ENCODE assay signal across 28 cellular contexts in the genomic region with DNA sequence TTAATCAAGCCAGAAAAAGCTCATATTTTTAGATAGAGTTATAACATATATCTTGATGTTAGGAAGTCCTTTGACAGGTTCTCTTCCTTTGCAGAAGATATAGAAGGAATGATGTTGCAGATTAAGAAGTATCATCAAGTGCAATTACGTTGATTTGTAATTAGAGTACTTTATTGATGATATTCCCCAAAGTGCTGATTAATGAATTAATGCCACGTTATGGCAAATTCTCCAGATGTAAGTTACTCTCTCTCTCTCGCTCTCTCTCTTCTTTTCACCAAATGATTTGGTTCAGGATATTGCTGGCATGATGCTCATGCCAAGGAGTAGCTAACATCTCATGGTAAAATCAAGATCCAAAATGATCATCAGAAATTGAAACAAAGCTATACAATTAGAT.
"Had no signal": no experiment of that assay in that cellular context is flagged by ENCODE, and none has a peak within 500 bp of the region (broad histone marks: within the 10 kb centered on the region; RNA-seq: fewer than 3 reads in every experiment).

No MANE protein-coding gene starts in this region.

- H3K27me3 ChIP-seq: stomach, suprapubic skin, testis, thyroid gland, tibial artery, tibial nerve, transverse colon, upper lobe of left lung, upper lobe of right lung, uterus, vagina had no signal

- ATAC-seq: stimulated activated effector memory CD8-positive, alpha-beta T cell treated with anti-CD3 and anti-CD28 coated beads, Interleukin-12 subunit alpha, Interleukin-12 subunit beta, amount 100 ng/mL, for 72 hours; stimulated activated memory B cell treated with anti-CD40 and anti-IgM and Interleukin-4, amounts not matched to agents 10 μg/mL and 1 μg/mL and 100 μg/mL, for 72 hours; stimulated activated naive B cell treated with anti-CD40 and anti-IgM and Interleukin-4, amounts not matched to agents 10 μg/mL and 1 μg/mL and 100 μg/mL, for 72 hours; stimulated activated naive CD8-positive, alpha-beta T cell treated with anti-CD3 and anti-CD28 coated beads, Interleukin-15, amount 100 ng/mL, for 72 hours; stimulated activated naive CD8-positive, alpha-beta T cell treated with anti-CD3 and anti-CD28 coated beads, Interleukin-15, Interleukin-2, amounts not matched to agents 100 U/mL and 50 U/mL, for 24 hours; upper lobe of right lung had no signal

- H3K27ac ChIP-seq: stomach, suprapubic skin, testis, thoracic aorta, thyroid gland, tibial artery, tibial nerve, transverse colon, upper lobe of left lung, upper lobe of right lung, uterus, vagina had no signal

- H3K9me3 ChIP-seq: stomach, suprapubic skin, testis, thoracic aorta, thyroid gland, tibial artery, tibial nerve, transverse colon, upper lobe of left lung, upper lobe of right lung, uterus, vagina had no signal

- H3K36me3 Mint-ChIP-seq: stimulated activated effector memory CD8-positive, alpha-beta T cell treated with anti-CD3 and anti-CD28 coated beads, Interleukin-12 subunit alpha, Interleukin-12 subunit beta, amount 100 ng/mL, for 72 hours; stimulated activated memory B cell treated with anti-CD40 and anti-IgM and Interleukin-4, amounts not matched to agents 10 μg/mL and 1 μg/mL and 100 μg/mL, for 72 hours; stimulated activated naive B cell treated with anti-CD40 and anti-IgM and Interleukin-4, amounts not matched to agents 10 μg/mL and 1 μg/mL and 100 μg/mL, for 72 hours; type B pancreatic cell had no signal

- H3K4me3 Mint-ChIP-seq: stimulated activated effector memory CD8-positive, alpha-beta T cell treated with anti-CD3 and anti-CD28 coated beads, Interleukin-12 subunit alpha, Interleukin-12 subunit beta, amount 100 ng/mL, for 72 hours; stimulated activated memory B cell treated with anti-CD40 and anti-IgM and Interleukin-4, amounts not matched to agents 10 μg/mL and 1 μg/mL and 100 μg/mL, for 72 hours; stimulated activated naive B cell treated with anti-CD40 and anti-IgM and Interleukin-4, amounts not matched to agents 10 μg/mL and 1 μg/mL and 100 μg/mL, for 72 hours; stimulated activated naive CD8-positive, alpha-beta T cell treated with anti-CD3 and anti-CD28 coated beads, Interleukin-15, amount 100 ng/mL, for 72 hours; stimulated activated naive CD8-positive, alpha-beta T cell treated with anti-CD3 and anti-CD28 coated beads, Interleukin-15, Interleukin-2, amounts not matched to agents 100 ng/mL and 50 ng/mL, for 24 hours; type B pancreatic cell had no signal

- H3K4me3 ChIP-seq: stomach, suprapubic skin, testis, thoracic aorta, thyroid gland, tibial artery, tibial nerve, transverse colon, upper lobe of left lung, upper lobe of right lung, uterus, vagina had no signal

- H3K27me3 Mint-ChIP-seq: stimulated activated naive CD8-positive, alpha-beta T cell treated with anti-CD3 and anti-CD28 coated beads, Interleukin-15, Interleukin-2, amounts not matched to agents 100 ng/mL and 50 ng/mL, for 24 hours; type B pancreatic cell had no signal

- H3K9me3 Mint-ChIP-seq: stimulated activated effector memory CD8-positive, alpha-beta T cell treated with anti-CD3 and anti-CD28 coated beads, Interleukin-12 subunit alpha, Interleukin-12 subunit beta, amount 100 ng/mL, for 72 hours; stimulated activated memory B cell treated with anti-CD40 and anti-IgM and Interleukin-4, amounts not matched to agents 10 μg/mL and 1 μg/mL and 100 μg/mL, for 72 hours; stimulated activated naive B cell treated with anti-CD40 and anti-IgM and Interleukin-4, amounts not matched to agents 10 μg/mL and 1 μg/mL and 100 μg/mL, for 72 hours; stimulated activated naive CD8-positive, alpha-beta T cell treated with anti-CD3 and anti-CD28 coated beads, Interleukin-15, amount 100 ng/mL, for 72 hours; stimulated activated naive CD8-positive, alpha-beta T cell treated with anti-CD3 and anti-CD28 coated beads, Interleukin-15, Interleukin-2, amounts not matched to agents 100 ng/mL and 50 ng/mL, for 24 hours; type B pancreatic cell had no signal

- H3K4me1 Mint-ChIP-seq: stimulated activated effector memory CD8-positive, alpha-beta T cell treated with anti-CD3 and anti-CD28 coated beads, Interleukin-12 subunit alpha, Interleukin-12 subunit beta, amount 100 ng/mL, for 72 hours; stimulated activated memory B cell treated with anti-CD40 and anti-IgM and Interleukin-4, amounts not matched to agents 10 μg/mL and 1 μg/mL and 100 μg/mL, for 72 hours; stimulated activated naive B cell treated with anti-CD40 and anti-IgM and Interleukin-4, amounts not matched to agents 10 μg/mL and 1 μg/mL and 100 μg/mL, for 72 hours; stimulated activated naive CD8-positive, alpha-beta T cell treated with anti-CD3 and anti-CD28 coated beads, Interleukin-15, amount 100 ng/mL, for 72 hours had no signal

- FAIRE-seq: urothelium cell line had no signal

- DNase-seq: stimulated activated CD4-positive, alpha-beta T cell treated with anti-CD3 and anti-CD28 coated beads, Interleukin-2, amount 100 ng/mL, for 48 hours; stimulated activated CD4-positive, alpha-beta T cell treated with anti-CD3 and anti-CD28 coated beads, Interleukin-4, amount 100 ng/mL, for 1 hour; stimulated activated CD4-positive, alpha-beta T cell treated with anti-CD3 and anti-CD28 coated beads, Interleukin-4, amount 100 ng/mL, for 24 hours; stimulated activated CD4-positive, alpha-beta T cell treated with anti-CD3 and anti-CD28 coated beads, Interleukin-4, amount 100 ng/mL, for 4 hours; stimulated activated CD8-positive, alpha-beta memory T cell treated with anti-CD3 and anti-CD28 coated beads, Interleukin-4, amount 100 ng/mL, for 48 hours; stimulated activated naive B cell treated with anti-CD40 and anti-IgM and Interleukin-4, amounts not matched to agents 10 μg/mL and 1 μg/mL and 100 μg/mL, for 72 hours; stimulated activated naive CD4-positive, alpha-beta T cell; stimulated activated naive CD4-positive, alpha-beta T cell treated with Interleukin-2 at 50 U/mL for 16 hours; stimulated activated naive CD8-positive, alpha-beta T cell treated with anti-CD3 and anti-CD28 coated beads, Interleukin-15, amount 100 ng/mL, for 72 hours; stimulated activated naive CD8-positive, alpha-beta T cell treated with anti-CD3 and anti-CD28 coated beads, Interleukin-15, Interleukin-2, amounts not matched to agents 100 U/mL and 50 U/mL, for 24 hours; stomach; substantia nigra; testis; thyroid gland; tibial artery; transverse colon; upper lobe of left lung; upper lobe of right lung; uterus had no signal

- H3K36me3 ChIP-seq: stomach, suprapubic skin, thoracic aorta, thyroid gland, tibial artery, tibial nerve, transverse colon, upper lobe of left lung, upper lobe of right lung, uterus, vagina had no signal

- H3K4me1 ChIP-seq: stomach, suprapubic skin, testis, thyroid gland, tibial artery, tibial nerve, transverse colon, upper lobe of left lung, upper lobe of right lung, uterus, vagina had no signal

- H3K27ac Mint-ChIP-seq: stimulated activated effector memory CD8-positive, alpha-beta T cell treated with anti-CD3 and anti-CD28 coated beads, Interleukin-12 subunit alpha, Interleukin-12 subunit beta, amount 100 ng/mL, for 72 hours; stimulated activated memory B cell treated with anti-CD40 and anti-IgM and Interleukin-4, amounts not matched to agents 10 μg/mL and 1 μg/mL and 100 μg/mL, for 72 hours; stimulated activated naive B cell treated with anti-CD40 and anti-IgM and Interleukin-4, amounts not matched to agents 10 μg/mL and 1 μg/mL and 100 μg/mL, for 72 hours; stimulated activated naive CD8-positive, alpha-beta T cell treated with anti-CD3 and anti-CD28 coated beads, Interleukin-15, amount 100 ng/mL, for 72 hours; stimulated activated naive CD8-positive, alpha-beta T cell treated with anti-CD3 and anti-CD28 coated beads, Interleukin-15, Interleukin-2, amounts not matched to agents 100 ng/mL and 50 ng/mL, for 24 hours; type B pancreatic cell had no signal
